ENCODE assay signal across 8 cellular contexts in the genomic region with DNA sequence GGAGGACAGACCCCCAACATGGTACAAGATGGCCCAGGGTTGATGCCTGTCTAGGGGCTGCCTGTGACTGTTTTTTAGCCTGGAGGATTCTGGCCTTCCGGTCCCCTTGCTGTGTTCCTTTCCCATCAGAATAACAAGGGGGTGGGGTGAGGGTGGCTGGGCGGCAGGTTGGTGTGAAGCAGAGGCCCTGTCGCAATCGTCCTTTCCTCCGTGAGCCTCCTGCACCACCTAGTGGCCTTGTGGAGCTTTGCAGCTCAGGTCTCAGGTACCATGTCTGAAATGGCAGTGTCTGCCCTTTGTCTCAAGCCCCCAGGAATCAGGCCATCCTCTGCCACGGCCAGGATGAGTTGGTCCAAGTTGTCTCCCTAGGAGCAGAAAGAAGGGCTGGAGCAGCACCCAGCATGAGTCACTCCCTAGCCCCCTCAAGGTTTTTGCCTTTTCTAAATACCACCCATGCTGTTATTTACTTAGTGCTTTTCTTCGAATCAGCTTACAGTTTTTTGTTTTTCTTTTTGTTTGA. TPM values are rescaled to one million over a fixed set of nuclear protein-coding genes. Genes with fewer than 3 reads are reported as not detected.
A peak's percentile ranks its signal among the peaks of the same experiment; 100 is the strongest.
DNase-seq lines count a peak whose midpoint lies in the region; ATAC-seq lines count a peak whose summit lies in the region.

No MANE protein-coding gene starts in this region.

- peaks cover 61% of the 10 kb centered on the region for H3K36me3 Mint-ChIP-seq in effector memory CD8-positive, alpha-beta T cell (ENCODE audit: insufficient read depth)

- H3K9me3 Mint-ChIP-seq in effector memory CD8-positive, alpha-beta T cell, result no peaks in the 10 kb centered on the region

- DNase-seq in Ammon's horn (ENCODE audit: low spot score) (peak; percentile 91), NCI-H82 (lab: John Stamatoyannopoulos, UW) (peak; percentile 88), mesenteric fat pad (ENCODE audit: low spot score) (peak; percentile 94)
- peak; percentile 40 to 60 for DNase-seq in activated CD8-positive, alpha-beta memory T cell treated with anti-CD3 and anti-CD28 coated beads for 1 hour (ENCODE audit: extremely low read depth in 1 of 2, low read depth in 1 of 2)
- DNase-seq in effector memory CD8-positive, alpha-beta T cell, result peak; percentile 79 to 80 (median 80)
- DNase-seq in stimulated activated CD8-positive, alpha-beta memory T cell treated with anti-CD3 and anti-CD28 coated beads, Interleukin-4, amount 100 ng/mL, for 1 hour (ENCODE audit: low read depth in 2 of 2, low spot score in 1 of 2), result peak; percentile 62 to 69

- H3K4me3 Mint-ChIP-seq in effector memory CD8-positive, alpha-beta T cell, result no peak overlapping the region

- ATAC-seq in GM19023 (IDR thresholded peaks at IDR 0.05; ENCODE audit: unreplicated experiment), result peak; percentile 91
- ATAC-seq in HG03442 (IDR thresholded peaks at IDR 0.05; ENCODE audit: unreplicated experiment), result peak; percentile 85
- peak; percentile 100 for ATAC-seq in effector memory CD8-positive, alpha-beta T cell (replicated peaks)

- H3K27me3 Mint-ChIP-seq in effector memory CD8-positive, alpha-beta T cell, result no peaks in the 10 kb centered on the region

- H3K4me1 Mint-ChIP-seq in effector memory CD8-positive, alpha-beta T cell (ENCODE audit: low read depth in 2 of 2), result peaks cover 10 to 11% of the 10 kb centered on the region in 2 donors

- peak overlapping the region; percentile 52 to 80 for H3K27ac Mint-ChIP-seq in effector memory CD8-positive, alpha-beta T cell

RNA-seq across cellular contexts. Expression of a gene that starts 24.2 kb away (rescaled TPM):
- total RNA-seq in mesenteric fat pad, result 0.61 TPM

RNA-seq across cellular contexts. Expression of a gene that starts 58.7 kb away (rescaled TPM):
- 109 TPM for total RNA-seq in mesenteric fat pad

Comparison
In these comparisons a context has a peak if more than half of its experiments do, and no peak if none do; other contexts are left out.
1. Peak in every context shown above with its lines: DNase-seq and ATAC-seq.